Comparison of ENCODE assay signal across 29 cellular contexts in the genomic region with DNA sequence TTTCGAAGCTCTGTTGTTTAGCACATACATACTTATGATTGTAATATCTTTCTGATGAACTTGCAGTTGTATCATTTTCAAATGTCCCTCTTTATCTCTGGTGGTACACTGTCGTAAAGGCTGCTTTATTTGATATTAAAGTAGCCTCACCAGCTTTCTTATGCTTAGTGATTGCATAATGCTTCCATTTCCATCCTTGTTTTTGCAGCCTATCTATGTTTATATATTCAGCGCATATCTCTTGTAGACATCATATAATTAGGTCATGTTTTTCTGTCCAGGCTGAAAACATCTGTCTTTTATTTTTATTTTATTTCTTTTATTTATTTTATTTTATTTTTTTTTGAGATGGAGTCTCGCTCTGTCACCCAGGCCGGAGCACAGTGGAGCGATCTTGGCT.
"Had no signal": no experiment of that assay in that cellular context is flagged by ENCODE, and none has a peak within 500 bp of the region (broad histone marks: within the 10 kb centered on the region; RNA-seq: fewer than 3 reads in every experiment).

No MANE protein-coding gene starts in this region.

- H3K27ac ChIP-seq: adrenal gland, ascending aorta, breast epithelium, cardiac muscle cell, coronary artery, dorsolateral prefrontal cortex, foreskin keratinocyte had no signal

- DNase-seq: activated CD4-positive, alpha-beta memory T cell treated with anti-CD3 and anti-CD28 coated beads for 36 hours; activated CD4-positive, alpha-beta T cell treated with anti-CD3 and anti-CD28 coated beads for 36 hours; activated CD4-positive, alpha-beta T cell treated with anti-CD3 and anti-CD28 coated beads, Interleukin-2, amount 10 ng/mL, durations not matched to agents 24 days and 14 days; activated CD4-positive, CD25-positive, alpha-beta regulatory T cell; activated CD4-positive, CD25-positive, alpha-beta regulatory T cell treated with anti-CD3 and anti-CD28 coated beads, Interleukin-2, amount 50 U/mL, for 72 hours; activated CD8-positive, alpha-beta memory T cell treated with anti-CD3 and anti-CD28 coated beads, Interleukin-2, amount 10 ng/mL, durations not matched to agents 7 days and 5 days; activated CD8-positive, alpha-beta memory T cell treated with anti-CD3 and anti-CD28 coated beads, Interleukin-2, amount 50 U/mL, for 4 hours; activated CD8-positive, alpha-beta T cell treated with anti-CD3 and anti-CD28 coated beads, Interleukin-2, amount 10 ng/mL, durations not matched to agents 7 days and 5 days; activated effector memory CD4-positive, alpha-beta T cell treated with anti-CD3 and anti-CD28 coated beads, Interleukin-2, amount 50 U/mL, for 16 hours; activated naive CD4-positive, alpha-beta T cell treated with anti-CD3 and anti-CD28 coated beads for 36 hours; activated naive CD8-positive, alpha-beta T cell treated with anti-CD3 and anti-CD28 coated beads for 36 hours; activated naive CD8-positive, alpha-beta T cell treated with anti-CD3 and anti-CD28 coated beads, Interleukin-2, amount 50 U/mL, for 24 hours; activated T-cell treated with anti-CD3 and anti-CD28 coated beads, Interleukin-2, amount 50 U/mL, for 1 hour; activated T-cell treated with anti-CD3 and anti-CD28 coated beads, Interleukin-2, amount 50 U/mL, for 48 hours; adrenal gland; central memory CD4-positive, alpha-beta T cell; cerebellar nuclear complex; dorsolateral prefrontal cortex; effector memory CD4-positive, alpha-beta T cell; endodermal cell; foreskin keratinocyte; gastrocnemius medialis; glutamatergic neuron; T-helper 2 cell had no signal

- H3K4me3 ChIP-seq: adrenal gland, ascending aorta, breast epithelium, cardiac muscle cell, coronary artery, dorsolateral prefrontal cortex, gastrocnemius medialis had no signal

- H3K4me1 ChIP-seq: adrenal gland, ascending aorta, breast epithelium, foreskin keratinocyte, gastrocnemius medialis had no signal

- H3K9me3 ChIP-seq: adrenal gland, ascending aorta, breast epithelium, gastrocnemius medialis had no signal

- H3K27me3 ChIP-seq: adrenal gland, ascending aorta, breast epithelium, cardiac muscle cell, dorsolateral prefrontal cortex, foreskin keratinocyte, gastrocnemius medialis had no signal

- H3K36me3 ChIP-seq: breast epithelium had no signal

- ATAC-seq: activated CD4-positive, alpha-beta T cell treated with anti-CD3 and anti-CD28 coated beads for 36 hours; activated CD8-positive, alpha-beta memory T cell treated with anti-CD3 and anti-CD28 coated beads, Interleukin-2, amount 10 ng/mL, durations not matched to agents 7 days and 5 days; activated CD8-positive, alpha-beta T cell treated with anti-CD3 and anti-CD28 coated beads, Interleukin-2, amount 10 ng/mL, durations not matched to agents 7 days and 5 days; activated naive CD8-positive, alpha-beta T cell treated with anti-CD3 and anti-CD28 coated beads, Interleukin-2, amount 50 U/mL, for 24 hours; esophagus mucosa; foreskin keratinocyte; gastrocnemius medialis had no signal
